19 cellular contexts compared by ENCODE assay signal in the genomic region with DNA sequence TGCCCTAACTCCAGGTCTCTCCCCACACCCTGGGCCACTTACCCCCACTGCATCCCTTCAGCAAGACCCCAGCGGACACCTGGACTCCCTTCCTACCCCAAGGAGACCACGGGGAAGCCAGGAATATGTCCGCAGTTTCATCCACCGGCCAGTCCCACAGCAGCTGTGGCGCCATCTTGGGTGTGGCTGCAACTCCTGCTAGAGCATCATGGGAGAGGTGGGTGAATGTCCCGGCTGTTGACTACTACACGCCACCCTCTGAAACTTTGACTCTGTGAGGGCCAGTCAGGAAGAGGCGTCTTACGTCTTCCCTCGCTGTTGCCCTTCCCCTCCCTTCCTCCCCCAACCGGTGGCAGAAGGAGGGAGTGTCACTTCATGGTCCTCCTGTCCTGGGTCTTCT.
"Had no signal": no experiment of that assay in that cellular context is flagged by ENCODE, and none has a peak within 500 bp of the region (broad histone marks: within the 10 kb centered on the region; RNA-seq: fewer than 3 reads in every experiment).

No MANE protein-coding gene starts in this region.

- H3K9me3 ChIP-seq: gastrocnemius medialis, prostate gland, spleen, tibial nerve had no signal

- H3K36me3 ChIP-seq: gastrocnemius medialis, heart right ventricle, prostate gland, spleen, tibial nerve had no signal

- H3K4me3 Mint-ChIP-seq: naive B cell; nephron; stimulated activated memory B cell treated with anti-CD40 and anti-IgM and Interleukin-4, amounts not matched to agents 10 μg/mL and 1 μg/mL and 100 μg/mL, for 72 hours; stimulated activated naive CD8-positive, alpha-beta T cell treated with anti-CD3 and anti-CD28 coated beads, Interleukin-15, Interleukin-2, amounts not matched to agents 100 ng/mL and 50 ng/mL, for 24 hours had no signal

- DNase-seq: effector memory CD4-positive, alpha-beta T cell; gastrocnemius medialis; heart right ventricle; hypothalamus; kidney glomerular epithelial cell; mesendoderm; naive B cell; spleen; stimulated activated CD4-positive, alpha-beta T cell treated with anti-CD3 and anti-CD28 coated beads, Interleukin-15, amount 100 ng/mL, for 24 hours; stimulated activated CD4-positive, alpha-beta T cell treated with anti-CD3 and anti-CD28 coated beads, Interleukin-1b, Interleukin-23, amount 100 ng/mL, for 48 hours; stimulated activated CD4-positive, alpha-beta T cell treated with anti-CD3 and anti-CD28 coated beads, Interleukin-4, amount 100 ng/mL, for 24 hours had no signal

- H3K27ac ChIP-seq: gastrocnemius medialis, heart right ventricle, parathyroid adenoma, prostate gland, spleen, tibial nerve had no signal

- ATAC-seq: esophagus mucosa; gastrocnemius medialis; heart right ventricle; sciatic nerve; stimulated activated memory B cell treated with anti-CD40 and anti-IgM and Interleukin-4, amounts not matched to agents 10 μg/mL and 1 μg/mL and 100 μg/mL, for 72 hours had no signal

- H3K4me1 Mint-ChIP-seq: naive B cell; nephron; stimulated activated memory B cell treated with anti-CD40 and anti-IgM and Interleukin-4, amounts not matched to agents 10 μg/mL and 1 μg/mL and 100 μg/mL, for 72 hours had no signal

- H3K36me3 Mint-ChIP-seq: naive B cell; stimulated activated memory B cell treated with anti-CD40 and anti-IgM and Interleukin-4, amounts not matched to agents 10 μg/mL and 1 μg/mL and 100 μg/mL, for 72 hours had no signal

- H3K4me1 ChIP-seq: gastrocnemius medialis, heart right ventricle, parathyroid adenoma, spleen, tibial nerve had no signal

- H3K4me3 ChIP-seq: gastrocnemius medialis, heart right ventricle, prostate gland, spleen, tibial nerve had no signal

- H3K27me3 ChIP-seq: gastrocnemius medialis, spleen, tibial nerve had no signal

- H3K79me2 ChIP-seq: parathyroid adenoma had no signal

- H3K9me3 Mint-ChIP-seq: stimulated activated memory B cell treated with anti-CD40 and anti-IgM and Interleukin-4, amounts not matched to agents 10 μg/mL and 1 μg/mL and 100 μg/mL, for 72 hours; stimulated activated naive CD8-positive, alpha-beta T cell treated with anti-CD3 and anti-CD28 coated beads, Interleukin-15, Interleukin-2, amounts not matched to agents 100 ng/mL and 50 ng/mL, for 24 hours had no signal

- H2AFZ ChIP-seq: parathyroid adenoma had no signal

- H3K27me3 Mint-ChIP-seq: stimulated activated naive CD8-positive, alpha-beta T cell treated with anti-CD3 and anti-CD28 coated beads, Interleukin-15, Interleukin-2, amounts not matched to agents 100 ng/mL and 50 ng/mL, for 24 hours had no signal

- H3K9ac ChIP-seq: parathyroid adenoma had no signal

- H3K27ac Mint-ChIP-seq: naive B cell; nephron; stimulated activated memory B cell treated with anti-CD40 and anti-IgM and Interleukin-4, amounts not matched to agents 10 μg/mL and 1 μg/mL and 100 μg/mL, for 72 hours; stimulated activated naive CD8-positive, alpha-beta T cell treated with anti-CD3 and anti-CD28 coated beads, Interleukin-15, Interleukin-2, amounts not matched to agents 100 ng/mL and 50 ng/mL, for 24 hours had no signal
